ENCODE assay signal across 23 cellular contexts in the genomic region with DNA sequence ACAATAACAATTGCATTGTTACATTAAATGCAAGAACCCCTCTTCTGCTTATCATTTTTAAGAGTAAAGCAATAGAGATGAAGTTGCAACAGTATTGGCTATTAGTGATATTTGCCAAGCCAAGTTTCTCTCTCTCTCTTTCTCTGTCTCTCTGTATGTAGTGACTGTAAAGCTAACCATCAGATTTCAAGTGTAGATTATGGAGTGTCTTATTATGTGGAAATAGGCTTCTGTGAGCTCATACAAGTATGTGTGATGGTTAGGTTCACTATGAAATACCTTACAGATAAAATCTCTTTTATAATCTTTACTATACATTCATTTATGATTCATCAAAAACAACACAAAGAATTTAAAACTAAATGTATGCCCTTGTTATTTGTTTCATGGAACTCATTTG. TPM values are rescaled to one million over a fixed set of nuclear protein-coding genes. Genes with fewer than 3 reads are reported as not detected.
DNase-seq lines count a peak whose midpoint lies in the region; ATAC-seq, FAIRE-seq and TF ChIP-seq lines count a peak whose summit lies in the region.
"Had no signal": no experiment of that assay in that cellular context is flagged by ENCODE, and none has a peak within 500 bp of the region (broad histone marks: within the 10 kb centered on the region; RNA-seq: fewer than 3 reads in every experiment).

No MANE protein-coding gene starts in this region.

- H3K27ac ChIP-seq in IMR-90 (ENCODE audit: insufficient read depth, low read length) (no peak overlapping the region), endothelial cell of umbilical vein (ENCODE audit: insufficient read depth, low read depth, low read length) (no peak overlapping the region), osteoblast (ENCODE audit: low read depth, low read length) (no peak overlapping the region), substantia nigra (ENCODE audit: low read depth, low read length, poor library complexity, severe bottlenecking) (no peak overlapping the region), psoas muscle (no peak overlapping the region)
- H3K27ac ChIP-seq: BLaER1 had no signal

- no peak overlapping the region for H2BK120ac ChIP-seq in IMR-90 (ENCODE audit: low read depth, low read length)

- H3K79me2 ChIP-seq in endothelial cell of umbilical vein (ENCODE audit: control insufficient read depth, insufficient read depth, low read length), result no peaks in the 10 kb centered on the region
- H3K79me2 ChIP-seq in osteoblast (ENCODE audit: insufficient read depth, low read length), result no peaks in the 10 kb centered on the region

- no peak overlapping the region for H2AK9ac ChIP-seq in IMR-90 (replicated peaks; ENCODE audit: low read depth, low read length, poor library complexity)

- intact Hi-C loops in IMR-90 (cut with micrococcal nuclease) (no loop called here), endothelial cell of umbilical vein (cut with micrococcal nuclease) (loop anchor here (10.0 kb wide), 1 partner anchor 1218 kb away; no protein-coding TSS in a partner anchor), psoas muscle (cut with DNase I) (no loop called here)

- BruUV-seq in IMR-90 (replicated peaks; lab: Mats Ljungman, UMichigan) (no TSS peak), endothelial cell of umbilical vein (replicated peaks; lab: Mats Ljungman, UMichigan) (no TSS peak)

- no peak overlapping the region for H3K23ac ChIP-seq in IMR-90 (ENCODE audit: low read depth, low read length)

- peaks cover 0 to 8% of the 10 kb centered on the region in 2 experiments; a peak in 2 of 4 replicates for H3K79me1 ChIP-seq in IMR-90 (ENCODE audit: low read depth in 1 of 2, low read length in 2 of 2)

- 0 out of 2 replicates have a peak overlapping the region, but pooled peaks have one; percentile 42 for H4K5ac ChIP-seq in IMR-90 (ENCODE audit: low read depth, low read length)

- peak overlapping the region; percentile 24 for H2BK5ac ChIP-seq in IMR-90 (ENCODE audit: low read depth, low read length, poor library complexity, severe bottlenecking)

- no peak overlapping the region for H2BK15ac ChIP-seq in IMR-90 (ENCODE audit: low read depth, low read length)

- H3K9ac ChIP-seq in IMR-90 (ENCODE audit: low read depth, low read length) (no peak overlapping the region), endothelial cell of umbilical vein (replicated peaks; ENCODE audit: extremely low read depth, insufficient read depth, low read length) (no peak overlapping the region)
- H3K9ac ChIP-seq: BLaER1 had no signal

- H3K9me1 ChIP-seq in IMR-90 (ENCODE audit: insufficient read depth, low read length) (peaks cover 7% of the 10 kb centered on the region; the same call in 1 of the 2 replicates), endothelial cell of umbilical vein (replicated peaks; ENCODE audit: control insufficient read depth, extremely low read depth, insufficient read depth, low read length) (no peaks in the 10 kb centered on the region)

- H2BK20ac ChIP-seq in IMR-90 (ENCODE audit: low read depth, low read length), result no peak overlapping the region

- no peak overlapping the region for H4K8ac ChIP-seq in IMR-90 (ENCODE audit: low read depth in 2 of 2, low read length in 2 of 2)

- POLR2A ChIA-PET in IMR-90 (lab: Charles Lee; ENCODE audit: unreplicated experiment) (no interaction called here), endothelial cell of umbilical vein (lab: Charles Lee) (no interaction called here)

- H3K4me2 ChIP-seq in IMR-90 (ENCODE audit: low read depth, low read length) (no peak overlapping the region), endothelial cell of umbilical vein (ENCODE audit: insufficient read depth, low read length) (no peak overlapping the region), osteoblast (ENCODE audit: insufficient read depth, low read length) (no peak overlapping the region)
- H3K4me2 ChIP-seq: BLaER1 had no signal

- no peak overlapping the region for H2AK5ac ChIP-seq in IMR-90 (ENCODE audit: low read depth, low read length)

- no peak overlapping the region for H3K4me3 ChIP-seq in IMR-90 (ENCODE audit: insufficient read depth, low read depth, low read length)
- H3K4me3 ChIP-seq in endothelial cell of umbilical vein (replicated peaks in 1 of 3; ENCODE audit: insufficient read depth in 1 of 3, low read depth in 1 of 3, low read length in 3 of 3), result no peak overlapping the region
- H3K4me3 ChIP-seq in osteoblast (ENCODE audit: insufficient read depth, low read length), result no peak overlapping the region
- H3K4me3 ChIP-seq in psoas muscle, result no peak overlapping the region
- H3K4me3 ChIP-seq: BLaER1 had no signal

- no peak for ATAC-seq in IMR-90 (ENCODE audit: low read depth)
- ATAC-seq in psoas muscle, result no peak
- ATAC-seq: Panc1 had no signal

- H4K20me1 ChIP-seq in IMR-90 (ENCODE audit: insufficient read depth, low read length) (no peaks in the 10 kb centered on the region), endothelial cell of umbilical vein (replicated peaks; ENCODE audit: control insufficient read depth, extremely low read depth, insufficient read depth, low read length) (no peaks in the 10 kb centered on the region), osteoblast (ENCODE audit: insufficient read depth, low read length) (no peaks in the 10 kb centered on the region)
- H4K20me1 ChIP-seq: BLaER1 had no signal

- FAIRE-seq in endothelial cell of umbilical vein (lab: Jason Lieb, UNC), result peak; percentile 42
- FAIRE-seq: GM12891, H54 had no signal

- dilution Hi-C loops in IMR-90 (cut with HindIII; ENCODE audit: low sequenced_read_pairs, unreplicated experiment) (no loop called here), endothelial cell of umbilical vein (cut with MboI; ENCODE audit: extremely low pct_ligation_motif_present, low sequenced_read_pairs) (no loop called here)

- H3K4ac ChIP-seq in IMR-90 (ENCODE audit: low read depth, low read length), result no peak overlapping the region

- H2AFZ ChIP-seq in IMR-90 (replicated peaks; ENCODE audit: low read length, poor library complexity) (no peak overlapping the region), endothelial cell of umbilical vein (ENCODE audit: low read depth, low read length) (no peak overlapping the region), osteoblast (ENCODE audit: low read length) (peak overlapping the region; percentile 10)

- no peaks in the 10 kb centered on the region for H3K36me3 ChIP-seq in IMR-90 (ENCODE audit: control insufficient read depth, insufficient read depth, low read length)
- no peaks in the 10 kb centered on the region for H3K36me3 ChIP-seq in endothelial cell of umbilical vein (ENCODE audit: control insufficient read depth in 2 of 2, extremely low read depth in 1 of 2, insufficient read depth in 2 of 2, low read length in 2 of 2)
- no peaks in the 10 kb centered on the region for H3K36me3 ChIP-seq in osteoblast (ENCODE audit: insufficient read depth, low read length)
- no peaks in the 10 kb centered on the region for H3K36me3 ChIP-seq in psoas muscle (ENCODE audit: insufficient read depth in 1 of 2, low read depth in 1 of 2)
- H3K36me3 ChIP-seq: BLaER1 had no signal

- H3K27me3 ChIP-seq in IMR-90 (ENCODE audit: control insufficient read depth, insufficient read depth, low read length) (no peaks in the 10 kb centered on the region), endothelial cell of umbilical vein (ENCODE audit: control insufficient read depth in 2 of 2, insufficient read depth in 2 of 2, low read length in 2 of 2) (no peaks in the 10 kb centered on the region), osteoblast (ENCODE audit: insufficient read depth, low read length) (no peaks in the 10 kb centered on the region), psoas muscle (ENCODE audit: insufficient read depth in 3 of 3, low read length in 2 of 3) (no peaks in the 10 kb centered on the region)
- H3K27me3 ChIP-seq: BLaER1 had no signal

- H3K4me1 ChIP-seq in IMR-90 (ENCODE audit: control insufficient read depth, insufficient read depth, low read length) (peaks cover 10% of the 10 kb centered on the region), endothelial cell of umbilical vein (ENCODE audit: control insufficient read depth, extremely low read depth, insufficient read depth, low read length) (peaks cover 37% of the 10 kb centered on the region), osteoblast (ENCODE audit: insufficient read depth, low read length) (peaks cover 17% of the 10 kb centered on the region), psoas muscle (no peaks in the 10 kb centered on the region)

- no peak overlapping the region for H3K56ac ChIP-seq in IMR-90 (ENCODE audit: extremely low read depth, insufficient read depth, low read length)

- in situ Hi-C loops in IMR-90 (cut with MboI; ENCODE audit: low sequenced_read_pairs), result no loop called here

- H3K18ac ChIP-seq in IMR-90 (ENCODE audit: low read depth, low read length), result no peak overlapping the region; the same call in 1 of the 2 replicates

- TF ChIP-seq CTCF in IMR-90 (conservative IDR thresholded peaks at IDR 0.05; ENCODE audit: low read depth, low read length), result no peak
- no peak for TF ChIP-seq CTCF in endothelial cell of umbilical vein (IDR thresholded peaks at IDR 0.05; ENCODE audit: extremely low read depth in 1 of 2, insufficient read depth in 1 of 2, low read depth in 1 of 2, low read length in 2 of 2)
- no peak for TF ChIP-seq CTCF in osteoblast (IDR thresholded peaks at IDR 0.05; ENCODE audit: extremely low read depth, low read depth, low read length)
- TF ChIP-seq CTCF in psoas muscle (IDR thresholded peaks at IDR 0.05), result no peak

- CTCF ChIA-PET in IMR-90 (lab: Yijun Ruan, JAX), result no interaction called here
- CTCF ChIA-PET in endothelial cell of umbilical vein (lab: Charles Lee), result no interaction called here

- TF ChIP-seq RAD21 in IMR-90 (IDR thresholded peaks at IDR 0.05; ENCODE audit: low read length), result no peak

- H3K9me3 ChIP-seq in IMR-90 (ENCODE audit: control insufficient read depth, insufficient read depth, low read length) (peaks cover 10% of the 10 kb centered on the region), endothelial cell of umbilical vein (replicated peaks; ENCODE audit: control insufficient read depth, insufficient read depth, low read length) (peaks cover 5% of the 10 kb centered on the region), osteoblast (ENCODE audit: low read depth, low read length) (peaks cover 11% of the 10 kb centered on the region), psoas muscle (no peaks in the 10 kb centered on the region)

- TF ChIP-seq POLR2A in IMR-90 (IDR thresholded peaks at IDR 0.05; ENCODE audit: low read depth, low read length) (no peak), endothelial cell of umbilical vein (IDR thresholded peaks at IDR 0.05; ENCODE audit: low read depth, low read length) (no peak)

- peak; percentile 71 for DNase-seq in ELR (ENCODE audit: low read depth)
- peak; percentile 39 for DNase-seq in IMR-90
- no peak for DNase-seq in endothelial cell of umbilical vein (ENCODE audit: low read depth, low spot score)
- no peak for DNase-seq in osteoblast (ENCODE audit: insufficient read length, low spot score, missing footprints)
- no peak for DNase-seq in substantia nigra (lab: John Stamatoyannopoulos, UW)
- DNase-seq in UCSD-AML1 (lab: John Stamatoyannopoulos, UW; ENCODE audit: unreplicated experiment), result no peak
- no peak for DNase-seq in psoas muscle
- DNase-seq: ACHN; CD4-positive, alpha-beta T cell; COR-L47; DMS79; Kasumi-1; MM.1S; NCI-H1105; NCI-H146; NCI-H2029; NCI-H2227 treated with DMSO at 0.1 percent for 48 hours; NCI-H510A; NCI-H748 treated with DMSO at 0.1 percent for 48 hours had no signal

- no peak overlapping the region for H4K91ac ChIP-seq in IMR-90 (ENCODE audit: insufficient read depth, low read depth, low read length)

- no peak overlapping the region for H3K14ac ChIP-seq in IMR-90 (replicated peaks; ENCODE audit: low read depth, low read length)

RNA-seq across cellular contexts. Expression of gene NRP1, which starts 28.6 kb away (rescaled TPM):
- total RNA-seq in IMR-90 (2012; rRNA removed), result 191 and 227 TPM in 2 replicates
- 87.5 and 108 TPM in 2 replicates for polyA plus RNA-seq in IMR-90 (2012; rRNA removed)
- 35.8 and 44.6 TPM in 2 replicates for polyA plus RNA-seq in IMR-90 (2012; cell fraction: cytosol; rRNA removed)
- polyA plus RNA-seq in IMR-90 (2012; cell fraction: nucleus; rRNA removed; ENCODE audit: low replicate concordance), result 31.3 and 126 TPM in 2 replicates
- 245 and 306 TPM in 2 replicates for total RNA-seq in endothelial cell of umbilical vein
- 104 and 122 TPM in 2 replicates for polyA plus RNA-seq in endothelial cell of umbilical vein
- 102 and 113 TPM in 2 replicates for polyA plus RNA-seq in endothelial cell of umbilical vein (2011; cell fraction: cytosol; rRNA removed)
- 172 and 240 TPM in 2 replicates for polyA plus RNA-seq in endothelial cell of umbilical vein (2011; cell fraction: nucleus; rRNA removed)
- 254 and 260 TPM in 2 replicates for polyA plus RNA-seq in endothelial cell of umbilical vein (2012)
- 288 and 312 TPM in 2 replicates for polyA minus RNA-seq in endothelial cell of umbilical vein
- 21.4 TPM for polyA minus RNA-seq in endothelial cell of umbilical vein (2011; cell fraction: cytosol; rRNA and poly(A)+ RNA removed)
- 288 and 311 TPM in 2 replicates for polyA minus RNA-seq in endothelial cell of umbilical vein (2011; cell fraction: nucleus; rRNA and poly(A)+ RNA removed)
- 173 and 200 TPM in 2 replicates for total RNA-seq in osteoblast
- total RNA-seq in psoas muscle, result 10 to 100 TPM; 29.1 to 54.8 (median 42.9) TPM
- 10 to 100 TPM; 10.9 to 31.2 (median 11.4) TPM for polyA plus RNA-seq in psoas muscle

Comparison
In these comparisons a context has a peak if more than half of its experiments do, and no peak if none do; other contexts are left out.
1. DNase-seq: peak in ELR (single experiment) and IMR-90 (single experiment); none in endothelial cell of umbilical vein (single experiment), osteoblast (single experiment), substantia nigra (0 of 49), UCSD-AML1 (single experiment) and psoas muscle (0 of 2).